In the genomic region with DNA sequence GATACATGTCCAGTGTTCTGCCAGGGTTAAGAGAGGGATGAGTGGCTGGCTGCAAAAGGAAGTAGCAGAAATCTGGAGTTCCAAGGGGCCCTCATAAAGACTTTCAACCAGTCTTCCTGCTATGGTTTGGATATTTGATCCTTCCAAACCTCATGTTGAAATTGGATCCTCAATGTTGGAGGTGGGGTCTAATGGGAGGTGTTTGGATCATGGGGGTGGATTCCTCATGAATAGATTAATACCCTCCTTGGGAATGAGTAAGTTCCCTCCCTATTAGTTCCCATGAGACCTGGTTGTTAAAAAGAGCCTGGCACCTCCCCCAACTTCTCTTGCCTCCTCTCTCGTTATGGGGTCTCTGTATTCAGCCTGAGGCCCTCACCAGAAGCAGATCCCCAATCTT, we compare ENCODE assay signal across 1 cellular context.
TF ChIP-seq lines count a peak whose summit lies in the region.

No MANE protein-coding gene starts in this region.

TF ChIP-seq in IMR-90, 13 proteins besides CTCF, POLR2A, EP300 and RAD21:
- no peak for TF ChIP-seq FOS (IDR thresholded peaks at IDR 0.05; ENCODE audit: low read depth, low read length)
